8 cellular contexts compared by ENCODE assay signal in genomic region chr4:40055873-40056721, GRCh38. TPM values are rescaled to one million over a fixed set of nuclear protein-coding genes. Genes with fewer than 3 reads are reported as not detected.
DNase-seq lines count a peak whose midpoint lies in the region; ATAC-seq and TF ChIP-seq lines count a peak whose summit lies in the region.

No MANE protein-coding gene starts in this region.

- DNase-seq in NCI-H1105 treated with DMSO at 0.1 percent for 48 hours (lab: John Stamatoyannopoulos, UW) = peak; percentile 60
- no peak for DNase-seq in NCI-H1105 (lab: John Stamatoyannopoulos, UW)
- peak; percentile 76 to 77 for DNase-seq in NOMO-1 (lab: John Stamatoyannopoulos, UW; ENCODE audit: unreplicated experiment in 2 of 2)
- peak; percentile 33 for DNase-seq in activated T-cell treated with anti-CD3 and anti-CD28 coated beads for 24 hours (ENCODE audit: low read depth)
- DNase-seq in epithelial cell of esophagus (ENCODE audit: low read depth) = peak; percentile 33
- peak; percentile 70 to 82 (median 82) for DNase-seq in mucosa of descending colon
- DNase-seq in stimulated activated CD8-positive, alpha-beta memory T cell treated with anti-CD3 and anti-CD28 coated beads, Interleukin-4, amount 100 ng/mL, for 4 hours (ENCODE audit: low read depth in 2 of 2, low spot score in 1 of 2) = peak; percentile 11 to 27

- H3K4me1 ChIP-seq in mucosa of descending colon (ENCODE audit: low read depth) = peaks cover 24% of the 10 kb centered on the region

- H3K4me3 ChIP-seq in epithelial cell of esophagus (ENCODE audit: low read length) = peak overlapping the region; percentile 74
- peak overlapping the region; percentile 56 for H3K4me3 ChIP-seq in mucosa of descending colon

- intact Hi-C loops in mucosa of descending colon (cut with DNase I, micrococcal nuclease) = loop anchor here in 1 of 2 donors (10.0 kb wide), 1 partner anchor 259 kb away; no protein-coding TSS in a partner anchor

- TF ChIP-seq CTCF in epithelial cell of esophagus (IDR thresholded peaks at IDR 0.05; ENCODE audit: insufficient read depth, low read depth, low read length, missing control alignments) = no peak
- no peak for TF ChIP-seq CTCF in mucosa of descending colon (IDR thresholded peaks at IDR 0.05)

- no peaks in the 10 kb centered on the region for H3K9me3 ChIP-seq in mucosa of descending colon

- peak; percentile 23 for ATAC-seq in HG03103 (IDR thresholded peaks at IDR 0.05; ENCODE audit: low read depth, unreplicated experiment)
- peak; percentile 39 for ATAC-seq in mucosa of descending colon

- H3K36me3 ChIP-seq in mucosa of descending colon (ENCODE audit: low read depth) = no peaks in the 10 kb centered on the region

RNA-seq across cellular contexts. Expression of gene N4BP2, which starts 0.6 kb away (rescaled TPM):
- total RNA-seq in mucosa of descending colon = 10 to 100 TPM in 1 of 3 donors, 1 to 10 TPM in 2; 6.7 to 11.5 (median 7.2) TPM
